In the genomic region with DNA sequence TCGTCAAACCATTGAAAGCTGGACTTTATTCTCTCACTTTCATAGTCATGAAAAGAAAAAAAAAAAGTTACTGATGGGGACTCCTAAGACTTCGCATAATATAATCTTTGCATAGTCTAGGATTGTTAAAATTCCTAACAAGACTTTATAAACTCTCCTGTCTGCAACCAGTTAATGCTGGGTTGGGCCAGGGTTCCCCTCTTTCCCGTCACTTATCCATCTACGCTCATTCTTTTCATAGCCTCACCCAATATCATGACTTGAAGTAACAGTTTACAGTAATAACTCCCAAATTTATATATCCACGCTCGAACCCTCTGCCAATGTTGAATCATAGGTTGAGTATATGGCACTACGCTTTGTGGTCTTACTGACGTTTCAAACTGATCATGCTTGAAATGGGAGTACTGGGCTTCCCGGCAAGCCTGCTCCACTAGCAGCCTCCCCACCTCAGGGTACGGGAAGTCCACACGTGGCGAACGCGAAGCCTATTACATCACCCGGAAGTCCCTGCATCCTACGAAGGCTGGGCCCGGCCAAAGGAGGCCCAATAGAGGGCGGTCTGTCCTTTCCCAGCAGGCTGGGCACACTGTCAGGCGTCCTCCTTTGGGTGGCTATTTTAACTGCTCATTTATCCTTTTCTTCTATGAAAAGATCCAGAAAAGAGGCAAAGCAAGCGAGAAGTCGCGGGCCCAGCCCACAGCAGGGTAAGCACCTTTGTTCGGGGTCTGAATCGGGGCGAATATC, we compare ENCODE assay signal across 8 cellular contexts. TPM values are rescaled to one million over a fixed set of nuclear protein-coding genes. Genes with fewer than 3 reads are reported as not detected.
DNase-seq lines count a peak whose midpoint lies in the region; ATAC-seq lines count a peak whose summit lies in the region.

No MANE protein-coding gene starts in this region.

- no peaks in the 10 kb centered on the region for H3K27me3 ChIP-seq in esophagus (ENCODE audit: control insufficient read depth in 1 of 2, insufficient read depth in 2 of 2, low read length in 2 of 2)

- WGBS in esophagus, 2 donors, result 4% methylated on average over 25 of the region's 25 CpGs

- DNase-seq in DMS 273 treated with DMSO at 0.1 percent for 48 hours (lab: John Stamatoyannopoulos, UW) (peak; percentile 89), HT1080 (ENCODE audit: low read depth) (peak; percentile 93), NOMO-1 treated with dmso at 0.1 percent for 144 hours (lab: John Stamatoyannopoulos, UW; ENCODE audit: unreplicated experiment) (peak; percentile 83), mucosa of gallbladder (ENCODE audit: low spot score) (peak; percentile 91)
- peak; percentile 86 for DNase-seq in activated CD8-positive, alpha-beta memory T cell treated with anti-CD3 and anti-CD28 coated beads, Interleukin-2, amount 50 U/mL, for 48 hours
- DNase-seq in stimulated activated CD8-positive, alpha-beta memory T cell treated with anti-CD3 and anti-CD28 coated beads, Interleukin-4, amount 100 ng/mL, for 24 hours (ENCODE audit: low read depth), result peak; percentile 64

- H3K36me3 ChIP-seq in esophagus (ENCODE audit: control insufficient read depth in 2 of 2, insufficient read depth in 2 of 2, low read length in 1 of 2), result peaks cover 3 to 5% of the 10 kb centered on the region in 2 donors

- peak overlapping the region; percentile 96 to 97 for H3K4me3 ChIP-seq in esophagus (ENCODE audit: low read depth in 1 of 2, low read length in 2 of 2)

- H3K9me3 ChIP-seq in esophagus (ENCODE audit: control insufficient read depth in 2 of 2, insufficient read depth in 1 of 2, low read depth in 1 of 2, low read length in 1 of 2), result no peaks in the 10 kb centered on the region

- H3K27ac ChIP-seq in esophagus (ENCODE audit: low read depth in 2 of 2, low read length in 1 of 2), result peak overlapping the region; percentile 98 to 99

- H3K4me1 ChIP-seq in esophagus (ENCODE audit: control insufficient read depth in 2 of 2, insufficient read depth in 2 of 2, low read length in 1 of 2), result peaks cover 0 to 4% of the 10 kb centered on the region in 2 donors

- peak; percentile 65 for ATAC-seq in GM21381 (IDR thresholded peaks at IDR 0.05; ENCODE audit: unreplicated experiment)

RNA-seq across cellular contexts. Expression of gene ZNF460, which starts 0.7 kb away (rescaled TPM):
- total RNA-seq in HT1080 (2014; rRNA removed; shearing (Covaris generic)), result 22.6 and 22.7 TPM in 2 replicates
- polyA plus RNA-seq in HT1080 (2015; cell fraction: cytosol; rRNA removed), result 1.8 and 3.3 TPM in 2 replicates
- 14.3 and 18.0 TPM in 2 replicates for polyA plus RNA-seq in HT1080 (2015; cell fraction: nucleus; rRNA removed)
- 1 to 10 TPM in 1 of 2 donors, under 1 TPM in 1; 0.75 to 3.8 TPM for polyA plus RNA-seq in esophagus
- 63.1 TPM for total RNA-seq in mucosa of gallbladder

RNA-seq across cellular contexts. Expression of gene ZNF805, which starts 39.2 kb away (rescaled TPM):
- 6.4 and 7.3 TPM in 2 replicates for total RNA-seq in HT1080 (2014; rRNA removed; shearing (Covaris generic))
- polyA plus RNA-seq in HT1080 (2015; cell fraction: cytosol; rRNA removed), result 1.9 and 2.7 TPM in 2 replicates
- 3.6 and 4.4 TPM in 2 replicates for polyA plus RNA-seq in HT1080 (2015; cell fraction: nucleus; rRNA removed)
- under 1 TPM; 0.73 to 0.76 TPM for polyA plus RNA-seq in esophagus
- total RNA-seq in mucosa of gallbladder, result 14.8 TPM

RNA-seq across cellular contexts. Expression of gene ZNF543, which starts 40.7 kb away (rescaled TPM):
- total RNA-seq in HT1080 (2014; rRNA removed; shearing (Covaris generic)), result 4.5 and 6.4 TPM in 2 replicates
- 2.7 and 3.6 TPM in 2 replicates for polyA plus RNA-seq in HT1080 (2015; cell fraction: cytosol; rRNA removed)
- polyA plus RNA-seq in HT1080 (2015; cell fraction: nucleus; rRNA removed), result 4.8 and 5.6 TPM in 2 replicates
- 1 to 10 TPM; 1.4 to 2.6 TPM for polyA plus RNA-seq in esophagus
- 10.6 TPM for total RNA-seq in mucosa of gallbladder

RNA-seq across cellular contexts. Expression of gene AURKC, which starts 48.8 kb away (rescaled TPM):
- 0.92 and 1.0 TPM in 2 replicates for total RNA-seq in HT1080 (2014; rRNA removed; shearing (Covaris generic))
- polyA plus RNA-seq in HT1080 (2015; cell fraction: cytosol; rRNA removed), result 0.34 and 0.70 TPM in 2 replicates
- 0.33 and 1.5 TPM in 2 replicates for polyA plus RNA-seq in HT1080 (2015; cell fraction: nucleus; rRNA removed)
- under 1 TPM; 0.49 to 0.92 TPM for polyA plus RNA-seq in esophagus
- 3.7 TPM for total RNA-seq in mucosa of gallbladder

Comparison
In these comparisons a context has a peak if more than half of its experiments do, and no peak if none do; other contexts are left out.
1. Peak in every context shown above with its lines: DNase-seq, ATAC-seq, H3K4me3 ChIP-seq and H3K27ac ChIP-seq.